8 cellular contexts compared by ENCODE assay signal in genomic region chr12:57239587-57240068, GRCh38. TPM values are rescaled to one million over a fixed set of nuclear protein-coding genes. Genes with fewer than 3 reads are reported as not detected.
DNase-seq lines count a peak whose midpoint lies in the region; ATAC-seq, FAIRE-seq and TF ChIP-seq lines count a peak whose summit lies in the region.

No MANE protein-coding gene starts in this region.

- DNase-seq in A673 (ENCODE audit: low spot score), result no peak
- no peak for DNase-seq in GM12891 (ENCODE audit: insufficient read length, low spot score)
- no peak for DNase-seq in T-cell
- no peak for DNase-seq in hepatocyte (ENCODE audit: low spot score)
- no peak for DNase-seq in substantia nigra (lab: John Stamatoyannopoulos, UW)
- no peak for DNase-seq in GM19240 (ENCODE audit: insufficient read length, low spot score)
- no peak for DNase-seq in HuH-7 (ENCODE audit: low spot score)
- no peak for DNase-seq in T-helper 9 cell

- peaks cover 44 to 67% of the 10 kb centered on the region in 2 donors for H3K27me3 Mint-ChIP-seq in T-cell

- H2AFZ ChIP-seq in hepatocyte, result peak overlapping the region; percentile 61

- peak overlapping the region in 1 of 2 donors; percentile 66 for H3K27ac Mint-ChIP-seq in T-cell

- H3K9me2 ChIP-seq in hepatocyte (replicated peaks; ENCODE audit: insufficient read depth), result no peaks in the 10 kb centered on the region

- CTCF ChIA-PET in A673 (lab: Charles Lee) (interaction anchor here (1.0 to 3.7 kb wide), 5 partner anchors 9 to 129 kb away, joined by 3 to 27 read pairs (median 4); partner anchors contain the start of genes SHMT2 and STAT6), T-cell (lab: Charles Lee) (interaction anchor here (0.9 to 8.2 kb wide), 9 partner anchors 10 to 26 kb away, joined by 3 to 66 read pairs (median 21); partner anchors contain the start of gene SHMT2 (in 2 of the 2))

- H3K4me2 ChIP-seq in hepatocyte, result peak overlapping the region; percentile 100

- no peaks in the 10 kb centered on the region for H3K9me3 Mint-ChIP-seq in T-cell

- H3K4me3 ChIP-seq in A673 (ENCODE audit: low read depth, low read length, poor library complexity, severe bottlenecking) (peak overlapping the region; percentile 61), hepatocyte (peak overlapping the region; percentile 52)

- no peak for TF ChIP-seq POLR2A in GM12891 (IDR thresholded peaks at IDR 0.05; ENCODE audit: low read depth, low read length)

- H3K9me3 ChIP-seq in A673 (ENCODE audit: low read depth, low read length, poor library complexity, severe bottlenecking) (no peaks in the 10 kb centered on the region), hepatocyte (ENCODE audit: low read depth) (no peaks in the 10 kb centered on the region)

- peak in 3 of 4 experiments; percentile 0 to 2 (median 1) for ATAC-seq in T-cell (replicated peaks in 1 of 4)

- intact Hi-C loops in A673 (cut with micrococcal nuclease; ENCODE audit: unreplicated experiment), result loop anchor here (1.0 to 5.0 kb wide), 2 partner anchors 26 to 112 kb away; partner anchors contain the start of gene LRP1

- H3K4me1 Mint-ChIP-seq in T-cell, result peaks cover 67 to 83% (median 78%) of the 10 kb centered on the region in 3 donors

- POLR2A ChIA-PET in A673 (lab: Charles Lee; ENCODE audit: low non-redundant PET) (no interaction called here), T-cell (lab: Charles Lee) (no interaction called here)

- TF ChIP-seq CTCF in A673 (conservative IDR thresholded peaks at IDR 0.05; ENCODE audit: low read depth, low read length) (no peak), hepatocyte (IDR thresholded peaks at IDR 0.05; ENCODE audit: poor library complexity) (no peak)

- H4K20me1 ChIP-seq in hepatocyte (ENCODE audit: insufficient read depth, poor library complexity, severe bottlenecking), result peaks cover 5% of the 10 kb centered on the region

- H3K36me3 Mint-ChIP-seq in T-cell, result peaks cover 4% of the 10 kb centered on the region

- peaks cover 12% of the 10 kb centered on the region for H3K27me3 ChIP-seq in A673 (replicated peaks; ENCODE audit: insufficient read depth, low read depth, low read length, poor library complexity)
- peaks cover 78% of the 10 kb centered on the region for H3K27me3 ChIP-seq in hepatocyte

- peaks cover 46% of the 10 kb centered on the region for H3K4me1 ChIP-seq in A673 (ENCODE audit: insufficient read depth, low read length, poor library complexity, severe bottlenecking)
- peaks cover 59% of the 10 kb centered on the region for H3K4me1 ChIP-seq in hepatocyte (ENCODE audit: insufficient read depth)

- H3K79me2 ChIP-seq in hepatocyte, result no peaks in the 10 kb centered on the region

- FAIRE-seq in GM12891 (lab: Jason Lieb, UNC), result peak; percentile 67

- H3K4me3 Mint-ChIP-seq in T-cell, result peak overlapping the region; percentile 92 to 95 (median 92)

- WGBS in hepatocyte (ENCODE audit: low lambda C conversion rate, missing lambda C conversion rate), result 5% methylated on average over 15 of the region's 15 CpGs

- H3K36me3 ChIP-seq in A673 (ENCODE audit: insufficient read depth, low read length, poor library complexity, severe bottlenecking) (peaks cover 4% of the 10 kb centered on the region), hepatocyte (replicated peaks; ENCODE audit: insufficient read depth, low read depth) (no peaks in the 10 kb centered on the region)

- H3K27ac ChIP-seq in A673 (ENCODE audit: low read depth, low read length, poor library complexity, severe bottlenecking) (peak overlapping the region; percentile 74), hepatocyte (no peak overlapping the region), substantia nigra (ENCODE audit: low read depth, low read length, poor library complexity, severe bottlenecking) (peak overlapping the region; percentile 21)

- BruUV-seq in A673 (replicated peaks; lab: Mats Ljungman, UMichigan), result no TSS peak

TF ChIP-seq in GM12891, 5 proteins besides CTCF, POLR2A, EP300 and RAD21:
- no peak for TF ChIP-seq POU2F2 (IDR thresholded peaks at IDR 0.05; ENCODE audit: low read depth, low read length)
- no peak for TF ChIP-seq POLR2AphosphoS5 (IDR thresholded peaks at IDR 0.05; ENCODE audit: low read depth, low read length)
- TF ChIP-seq TAF1 (IDR thresholded peaks at IDR 0.05; ENCODE audit: low read depth, low read length), result no peak
- TF ChIP-seq PAX5 (IDR thresholded peaks at IDR 0.05; ENCODE audit: insufficient read depth, low read length, severe bottlenecking), result no peak
- TF ChIP-seq SPI1 (IDR thresholded peaks at IDR 0.05; ENCODE audit: low read depth, low read length), result 0 out of 2 replicates have a peak, but pooled peaks have one; percentile 27
TF ChIP-seq in GM12891: peak in this region for 1.

RNA-seq across cellular contexts. Expression of gene SHMT2, which starts 10.1 kb away (rescaled TPM):
- total RNA-seq in A673 (2021), result 274 and 310 TPM in 2 replicates
- polyA plus RNA-seq in GM12891 (2012; ENCODE audit: low read depth, missing spikeins), result 152 TPM
- total RNA-seq in T-cell, result 10 to 100 TPM; 31.0 to 80.9 (median 55.6) TPM
- 168 and 193 TPM in 2 replicates for total RNA-seq in hepatocyte
- 85.3 and 126 TPM in 2 replicates for polyA plus RNA-seq in hepatocyte

RNA-seq across cellular contexts. Expression of gene STAC3, which starts 11.4 kb away (rescaled TPM):
- total RNA-seq in A673 (2021) (7.0 and 8.4 TPM in 2 replicates), T-cell (1 to 10 TPM; 1.3 to 4.9 (median 2.9) TPM), hepatocyte (0.23 and 1.1 TPM in 2 replicates)
- 4.6 TPM for polyA plus RNA-seq in GM12891 (2012; ENCODE audit: low read depth, missing spikeins)
- polyA plus RNA-seq in hepatocyte, result 0.49 and 0.83 TPM in 2 replicates

RNA-seq across cellular contexts. Expression of gene NXPH4, which starts 23.0 kb away (rescaled TPM):
- 4.8 and 6.0 TPM in 2 replicates for total RNA-seq in A673 (2021)
- 0.24 TPM for polyA plus RNA-seq in GM12891 (2012; ENCODE audit: low read depth, missing spikeins)
- total RNA-seq in T-cell, result 1 to 10 TPM in 2 of 5 donors, under 1 TPM in 2, not detected in 1; 0.49 to 4.5 (median 1.0) TPM
- 0.52 and 1.1 TPM in 2 replicates for total RNA-seq in hepatocyte
- 2.7 and 3.3 TPM in 2 replicates for polyA plus RNA-seq in hepatocyte
